ENCODE assay signal across 13 cellular contexts in the genomic region with DNA sequence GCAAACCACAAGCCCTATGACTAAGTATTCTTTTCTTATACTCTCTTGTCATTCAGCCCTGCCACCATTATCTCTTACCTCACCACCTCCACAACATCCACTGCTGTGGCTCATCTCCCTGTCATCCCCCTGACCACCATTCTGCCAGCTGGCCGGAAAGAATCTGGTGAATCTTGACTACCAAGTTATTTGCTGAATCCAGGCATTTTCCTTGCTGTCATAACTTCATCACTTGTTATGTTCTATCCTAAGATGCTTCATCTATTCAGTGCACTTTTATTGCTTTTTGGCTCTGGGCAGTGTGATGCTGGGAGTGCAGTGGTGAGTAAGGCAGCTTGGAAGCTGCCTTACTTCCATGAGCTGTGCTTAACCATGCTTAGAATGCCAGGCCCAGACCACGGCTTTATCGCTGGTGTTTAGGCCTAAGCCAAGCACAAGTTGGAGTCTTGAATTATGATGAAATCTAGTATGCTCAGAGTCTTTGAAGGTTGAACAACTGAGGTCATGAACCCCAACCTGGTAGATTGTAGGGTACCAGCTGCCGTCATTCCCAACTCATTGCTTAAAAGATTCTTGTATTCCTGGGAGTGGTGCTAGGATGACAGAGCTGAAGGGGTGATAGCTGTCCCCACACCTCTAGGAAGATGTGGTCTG. TPM values are rescaled to one million over a fixed set of nuclear protein-coding genes. Genes with fewer than 3 reads are reported as not detected.
DNase-seq lines count a peak whose midpoint lies in the region; ATAC-seq and TF ChIP-seq lines count a peak whose summit lies in the region.
"Had no signal": no experiment of that assay in that cellular context is flagged by ENCODE, and none has a peak within 500 bp of the region (broad histone marks: within the 10 kb centered on the region; RNA-seq: fewer than 3 reads in every experiment).

No MANE protein-coding gene starts in this region.

- BruUV-seq in PC-3 (replicated peaks; lab: Mats Ljungman, UMichigan): no TSS peak

- no peaks in the 10 kb centered on the region for H3K9me2 ChIP-seq in PC-3 (replicated peaks; ENCODE audit: low read length)

- H3K27me3 ChIP-seq in PC-3 (ENCODE audit: low read length) (no peaks in the 10 kb centered on the region), osteoblast (ENCODE audit: insufficient read depth, low read length) (no peaks in the 10 kb centered on the region), esophagus muscularis mucosa (no peaks in the 10 kb centered on the region)

- no peaks in the 10 kb centered on the region for H3F3A ChIP-seq in PC-3 (ENCODE audit: low read length, unreplicated experiment)

- 94% methylated on average over 4 of the region's 4 CpGs for WGBS in esophagus muscularis mucosa

- DNase-seq in ELF-1 (ENCODE audit: low read depth, low spot score) (peak; percentile 4), PC-3 (peak; percentile 92), epithelial cell of prostate (ENCODE audit: low read depth, low spot score) (peak; percentile 93), osteoblast (ENCODE audit: insufficient read length, low spot score, missing footprints) (peak; percentile 91), NCI-H2227 (lab: John Stamatoyannopoulos, UW; ENCODE audit: unreplicated experiment) (no peak), esophagus muscularis mucosa (ENCODE audit: extremely low spot score) (no peak), head of caudate nucleus (no peak)
- DNase-seq: activated naive CD4-positive, alpha-beta T cell treated with anti-CD3 and anti-CD28 coated beads for 36 hours; NCI-H2081; PC-9 had no signal

- no peaks in the 10 kb centered on the region for H3K79me2 ChIP-seq in PC-3 (ENCODE audit: low read length)
- H3K79me2 ChIP-seq in osteoblast (ENCODE audit: insufficient read depth, low read length): peaks cover 11% of the 10 kb centered on the region

- H3K9me3 ChIP-seq in PC-3 (ENCODE audit: low read length): no peaks in the 10 kb centered on the region
- H3K9me3 ChIP-seq in osteoblast (ENCODE audit: low read depth, low read length): no peaks in the 10 kb centered on the region
- H3K9me3 ChIP-seq in esophagus muscularis mucosa: no peaks in the 10 kb centered on the region
- H3K9me3 ChIP-seq: prostate gland had no signal

- no peak overlapping the region; the same call in 1 of the 2 replicates for H3K9ac ChIP-seq in PC-3 (ENCODE audit: low read length)

- ATAC-seq in PC-3 (peak; percentile 98), HG03045 (IDR thresholded peaks at IDR 0.05; ENCODE audit: unreplicated experiment) (no peak)

- POLR2A ChIA-PET in PC-3 (lab: Charles Lee; ENCODE audit: unreplicated experiment): no interaction called here

- H3K4me3 ChIP-seq in PC-3 (ENCODE audit: low read length) (no peak overlapping the region), osteoblast (ENCODE audit: insufficient read depth, low read length) (no peak overlapping the region), esophagus muscularis mucosa (no peak overlapping the region)
- H3K4me3 ChIP-seq: PC-9, prostate gland had no signal

- H4K20me1 ChIP-seq in PC-3 (ENCODE audit: low read length): no peaks in the 10 kb centered on the region
- H4K20me1 ChIP-seq in osteoblast (ENCODE audit: insufficient read depth, low read length): no peaks in the 10 kb centered on the region

- intact Hi-C loops in PC-3 (cut with micrococcal nuclease) (no loop called here), esophagus muscularis mucosa (cut with DNase I) (no loop called here), head of caudate nucleus (cut with DNase I) (no loop called here)

- H3K4me2 ChIP-seq in PC-3 (ENCODE audit: low read length) (peak overlapping the region; percentile 32), osteoblast (ENCODE audit: insufficient read depth, low read length) (peak overlapping the region; percentile 33)
- H3K4me2 ChIP-seq: PC-9 had no signal

- TF ChIP-seq EP300 in esophagus muscularis mucosa (IDR thresholded peaks at IDR 0.05): no peak

- 0 out of 2 replicates have a peak, but pooled peaks cover 4% of the 10 kb centered on the region for H3K36me3 ChIP-seq in PC-3 (ENCODE audit: low read depth, low read length)
- H3K36me3 ChIP-seq in osteoblast (ENCODE audit: insufficient read depth, low read length): peaks cover 19% of the 10 kb centered on the region
- peaks cover 0 to 19% (median 9%) of the 10 kb centered on the region in 4 donors for H3K36me3 ChIP-seq in esophagus muscularis mucosa
- H3K36me3 ChIP-seq: prostate gland had no signal

- H3K4me1 ChIP-seq in PC-3 (ENCODE audit: insufficient read depth, low read length) (peaks cover 23% of the 10 kb centered on the region), osteoblast (ENCODE audit: insufficient read depth, low read length) (peaks cover 40% of the 10 kb centered on the region), esophagus muscularis mucosa (peaks cover 18 to 27% (median 23%) of the 10 kb centered on the region in 4 donors)
- H3K4me1 ChIP-seq: prostate gland had no signal

- no peak for TF ChIP-seq POLR2A in esophagus muscularis mucosa (IDR thresholded peaks at IDR 0.05; ENCODE audit: low read depth)

- TF ChIP-seq CTCF in PC-3 (conservative IDR thresholded peaks at IDR 0.05; ENCODE audit: low read depth, low read length) (no peak), osteoblast (IDR thresholded peaks at IDR 0.05; ENCODE audit: extremely low read depth, low read depth, low read length) (no peak), esophagus muscularis mucosa (IDR thresholded peaks at IDR 0.05) (no peak)

- CTCF ChIA-PET in PC-3 (lab: Charles Lee): no interaction called here

- peak overlapping the region; percentile 72 for H3K27ac ChIP-seq in PC-3 (ENCODE audit: low read length)
- peak overlapping the region; percentile 67 for H3K27ac ChIP-seq in epithelial cell of prostate
- peak overlapping the region; percentile 96 for H3K27ac ChIP-seq in osteoblast (ENCODE audit: low read depth, low read length)
- no peak overlapping the region for H3K27ac ChIP-seq in esophagus muscularis mucosa (replicated peaks in 1 of 4)
- H3K27ac ChIP-seq: PC-9, prostate gland, VCaP had no signal

- H2AFZ ChIP-seq in PC-3 (ENCODE audit: low read length) (no peak overlapping the region), osteoblast (ENCODE audit: low read length) (no peak overlapping the region)
- H2AFZ ChIP-seq: PC-9 had no signal

RNA-seq across cellular contexts. Expression of a gene that starts 27.0 kb away (rescaled TPM):
- total RNA-seq in PC-3 (2014; rRNA removed): 2.6 and 2.8 TPM in 2 replicates
- total RNA-seq in osteoblast: 17.7 and 21.8 TPM in 2 replicates
- total RNA-seq in esophagus muscularis mucosa: 1 to 10 TPM; 7.5 to 9.4 (median 8.9) TPM

Comparison
In these comparisons a context has a peak if more than half of its experiments do, and no peak if none do; other contexts are left out.
1. DNase-seq: peak in ELF-1 (single experiment), PC-3 (single experiment), epithelial cell of prostate (single experiment) and osteoblast (single experiment); none in NCI-H2227 (single experiment), esophagus muscularis mucosa (single experiment) and head of caudate nucleus (0 of 42).
2. H3K27ac ChIP-seq: peak in PC-3 (single experiment), epithelial cell of prostate (single experiment) and osteoblast (single experiment); none in esophagus muscularis mucosa (0 of 4).